In genomic region chr1:17059391-17060128, GRCh38 we compare ENCODE assay signal across 8 cellular contexts. TPM values are rescaled to one million over a fixed set of nuclear protein-coding genes. Genes with fewer than 3 reads are reported as not detected.
DNase-seq lines count a peak whose midpoint lies in the region; ATAC-seq and TF ChIP-seq lines count a peak whose summit lies in the region.

No MANE protein-coding gene starts in this region.

- TF ChIP-seq EP300 in neural cell (conservative IDR thresholded peaks at IDR 0.05; ENCODE audit: poor library complexity, severe bottlenecking): no peak

- no peaks in the 10 kb centered on the region for H3K9me2 ChIP-seq in neural cell (ENCODE audit: insufficient read depth, low read length)

- peak; percentile 85 for TF ChIP-seq CTCF in HEK293 (tag by site-specific recombination; IDR thresholded peaks at IDR 0.05)
- peak; percentile 89 for TF ChIP-seq CTCF in fibroblast of pulmonary artery (IDR thresholded peaks at IDR 0.05; ENCODE audit: low read length, missing control alignments)
- peak; percentile 89 for TF ChIP-seq CTCF in neural cell (IDR thresholded peaks at IDR 0.05; ENCODE audit: poor library complexity, severe bottlenecking)

- no peaks in the 10 kb centered on the region for H3K79me2 ChIP-seq in neural cell (replicated peaks; ENCODE audit: insufficient read depth, low read length)

- POLR2A ChIA-PET in HEK293 (lab: Yijun Ruan, JAX): interaction anchor here (0.9 kb wide), 1 partner anchor 38 kb away, joined by 3 read pairs; no protein-coding TSS in a partner anchor

- no peak for ATAC-seq in GM18873 (IDR thresholded peaks at IDR 0.05; ENCODE audit: low FRiP score, unreplicated experiment)

- no peak overlapping the region for H2AFZ ChIP-seq in neural cell (ENCODE audit: low read depth, low read length)

- DNase-seq in DMS79 (lab: John Stamatoyannopoulos, UW) (peak; percentile 35), NCI-H460 (ENCODE audit: extremely low read depth, low read depth) (peak; percentile 56), fibroblast of pulmonary artery (ENCODE audit: low read depth) (peak; percentile 80), activated gamma-delta T cell (lab: John Stamatoyannopoulos, UW) (no peak)
- peak; percentile 8 to 17 for DNase-seq in activated CD4-positive, alpha-beta T cell treated with anti-CD3 and anti-CD28 coated beads, Interleukin-2, amount 50 U/mL, for 4 hours

- H3K27ac ChIP-seq in HEK293 (ENCODE audit: extremely low read depth, low read depth, low read length) (no peak overlapping the region), neural cell (ENCODE audit: low read length) (peak overlapping the region; percentile 92)

- no peak overlapping the region for H3K4me3 ChIP-seq in HEK293 (ENCODE audit: low read depth, low read length)
- no peak overlapping the region for H3K4me3 ChIP-seq in fibroblast of pulmonary artery (replicated peaks; ENCODE audit: low read depth, low read length)
- peak overlapping the region; percentile 49 for H3K4me3 ChIP-seq in neural cell (ENCODE audit: low read length)

- no peaks in the 10 kb centered on the region for H3K4me1 ChIP-seq in HEK293 (ENCODE audit: control insufficient read depth, insufficient read depth, low read length)

- H3K4me2 ChIP-seq in neural cell (ENCODE audit: low read length): peak overlapping the region; percentile 43

- H3K9ac ChIP-seq in neural cell (ENCODE audit: low read length): peak overlapping the region; percentile 63

- TF ChIP-seq RAD21 in neural cell (conservative IDR thresholded peaks at IDR 0.05): peak; percentile 92

- CTCF ChIA-PET in HEK293 (lab: Yijun Ruan, JAX): interaction anchor here (0.6 to 3.4 kb wide), 17 partner anchors 15 to 1881 kb away, joined by 3 to 17 read pairs (median 5); no protein-coding TSS in a partner anchor

- H3K9me3 ChIP-seq in HEK293 (ENCODE audit: control insufficient read depth, insufficient read depth, low read depth, low read length): no peaks in the 10 kb centered on the region
- H3K9me3 ChIP-seq in neural cell (ENCODE audit: low read length): no peaks in the 10 kb centered on the region

- no peaks in the 10 kb centered on the region for H3F3A ChIP-seq in neural cell (ENCODE audit: insufficient read depth, low read length, poor library complexity, severe bottlenecking)

- H3K27me3 ChIP-seq in neural cell (ENCODE audit: insufficient read depth, low read depth, low read length): no peaks in the 10 kb centered on the region

- no peaks in the 10 kb centered on the region for H4K20me1 ChIP-seq in neural cell (ENCODE audit: insufficient read depth)

- H3K36me3 ChIP-seq in HEK293 (ENCODE audit: control insufficient read depth in 2 of 2, insufficient read depth in 1 of 2, low read length in 2 of 2) (no peaks in the 10 kb centered on the region), neural cell (ENCODE audit: insufficient read depth, low read length) (no peaks in the 10 kb centered on the region)

TF ChIP-seq in HEK293, 187 proteins besides CTCF, POLR2A, EP300 and RAD21 (continues in another document):
- TF ChIP-seq PATZ1 (tag by site-specific recombination; IDR thresholded peaks at IDR 0.05) (no peak), ZBTB44 (tag by site-specific recombination; IDR thresholded peaks at IDR 0.05) (no peak)

TF ChIP-seq in neural cell, 6 proteins besides CTCF, POLR2A, EP300 and RAD21:
- TF ChIP-seq EZH2 (IDR thresholded peaks at IDR 0.05; ENCODE audit: borderline replicate concordance, insufficient read depth, low read length, poor library complexity, severe bottlenecking) (no peak), REST (IDR thresholded peaks at IDR 0.05; ENCODE audit: borderline replicate concordance) (no peak), SMC3 (conservative IDR thresholded peaks at IDR 0.05; ENCODE audit: poor library complexity) (peak; percentile 83), POLR2AphosphoS5 (IDR thresholded peaks at IDR 0.05) (no peak), TAF1 (IDR thresholded peaks at IDR 0.05; ENCODE audit: low read depth) (no peak)

RNA-seq across cellular contexts. Expression of gene SDHB, which starts 5.7 kb away (rescaled TPM):
- 233 and 251 TPM in 2 replicates for total RNA-seq in NCI-H460 (2014; rRNA removed; shearing (Covaris generic))
- polyA plus RNA-seq in NCI-H460 (2014; cell fraction: nucleus; rRNA removed): 197 and 284 TPM in 2 replicates
- 113 and 129 TPM in 2 replicates for polyA plus RNA-seq in neural cell
- polyA minus RNA-seq in neural cell: 77.1 and 82.5 TPM in 2 replicates

RNA-seq across cellular contexts. Expression of gene ATP13A2, which starts 47.8 kb away (rescaled TPM):
- total RNA-seq in NCI-H460 (2014; rRNA removed; shearing (Covaris generic)): 23.2 and 30.9 TPM in 2 replicates
- 20.0 and 25.5 TPM in 2 replicates for polyA plus RNA-seq in NCI-H460 (2014; cell fraction: nucleus; rRNA removed)
- 43.3 and 72.3 TPM in 2 replicates for polyA plus RNA-seq in neural cell
- polyA minus RNA-seq in neural cell: 119 and 128 TPM in 2 replicates

RNA-seq across cellular contexts. Expression of gene PADI2, which starts 59.7 kb away (rescaled TPM):
- total RNA-seq in NCI-H460 (2014; rRNA removed; shearing (Covaris generic)): 0.10 TPM in 1 of 2 replicates, not detected in the other
- 0.24 TPM in 1 of 2 replicates, not detected in the other for polyA plus RNA-seq in NCI-H460 (2014; cell fraction: nucleus; rRNA removed)
- 1.6 and 2.2 TPM in 2 replicates for polyA plus RNA-seq in neural cell
- polyA minus RNA-seq in neural cell: 1.5 and 1.7 TPM in 2 replicates
